Comparison of ENCODE assay signal across 9 cellular contexts in genomic region chr4:26288308-26288982, GRCh38. TPM values are rescaled to one million over a fixed set of nuclear protein-coding genes. Genes with fewer than 3 reads are reported as not detected.
A peak's percentile ranks its signal among the peaks of the same experiment; 100 is the strongest.
DNase-seq lines count a peak whose midpoint lies in the region; ATAC-seq and TF ChIP-seq lines count a peak whose summit lies in the region.
"Had no signal": no experiment of that assay in that cellular context is flagged by ENCODE, and none has a peak within 500 bp of the region (broad histone marks: within the 10 kb centered on the region; RNA-seq: fewer than 3 reads in every experiment).

No MANE protein-coding gene starts in this region.

- H3K36me3 ChIP-seq in left lung (no peaks in the 10 kb centered on the region), mesendoderm (ENCODE audit: control insufficient read depth, insufficient read depth, low read length) (no peaks in the 10 kb centered on the region)

- DNase-seq in Daoy (ENCODE audit: low read depth) = peak; percentile 73
- peak; percentile 8 for DNase-seq in activated CD4-positive, alpha-beta T cell treated with anti-CD3 and anti-CD28 coated beads, Interleukin-2, amount 10 ng/mL, durations not matched to agents 7 days and 5 days
- peak in 1 of 2 donors; percentile 44 for DNase-seq in left lung
- no peak for DNase-seq in NCI-H2171 (lab: John Stamatoyannopoulos, UW)
- DNase-seq in NCI-H146 (lab: John Stamatoyannopoulos, UW) = no peak
- DNase-seq in mesendoderm = no peak

- TF ChIP-seq CTCF in left lung (IDR thresholded peaks at IDR 0.05) = no peak

- H3K27ac ChIP-seq in left lung = peak overlapping the region; percentile 41 to 92
- H3K27ac ChIP-seq in mesendoderm (ENCODE audit: low read depth, low read length) = no peak overlapping the region

- no peaks in the 10 kb centered on the region for H3K79me1 ChIP-seq in mesendoderm (ENCODE audit: low read length)

- no peak overlapping the region for H4K5ac ChIP-seq in mesendoderm (ENCODE audit: low read length)

- H3K4me2 ChIP-seq in mesendoderm (ENCODE audit: low read length) = no peak overlapping the region

- peaks cover 0 to 22% of the 10 kb centered on the region in 2 donors for H3K4me1 ChIP-seq in left lung
- no peaks in the 10 kb centered on the region for H3K4me1 ChIP-seq in mesendoderm (ENCODE audit: control insufficient read depth, low read depth, low read length)

- H3K4me1 Mint-ChIP-seq in activated CD4-positive, alpha-beta T cell treated with anti-CD3 and anti-CD28 coated beads, Interleukin-2, amount 10 ng/mL, durations not matched to agents 7 days and 5 days = peaks cover 12% of the 10 kb centered on the region

- no CpG with 5 or more reads among the region's 6 CpGs for WGBS in mesendoderm (ENCODE audit: extremely low coverage, insufficient coverage, low lambda C conversion rate)

- H2AK5ac ChIP-seq in mesendoderm (ENCODE audit: low read length) = no peak overlapping the region

- CTCF ChIA-PET in activated CD4-positive, alpha-beta T cell treated with anti-CD3 and anti-CD28 coated beads, Interleukin-2, amount 10 ng/mL, durations not matched to agents 7 days and 5 days (lab: Charles Lee) = interaction anchor here (0.6 to 1.5 kb wide), 4 partner anchors 9 to 529 kb away, joined by 3 to 5 read pairs (median 3); no protein-coding TSS in a partner anchor

- no peak overlapping the region for H3K18ac ChIP-seq in mesendoderm (ENCODE audit: low read length)

- peak overlapping the region; percentile 3 for H3K27ac Mint-ChIP-seq in activated CD4-positive, alpha-beta T cell treated with anti-CD3 and anti-CD28 coated beads, Interleukin-2, amount 10 ng/mL, durations not matched to agents 7 days and 5 days

- no peak overlapping the region for H4K8ac ChIP-seq in mesendoderm (ENCODE audit: low read depth, low read length)

- no peaks in the 10 kb centered on the region for H3K79me2 ChIP-seq in mesendoderm (ENCODE audit: control insufficient read depth, insufficient read depth, low read length)

- H2BK15ac ChIP-seq in mesendoderm (replicated peaks; ENCODE audit: low read depth) = no peak overlapping the region

- no peaks in the 10 kb centered on the region for H3K36me3 Mint-ChIP-seq in activated CD4-positive, alpha-beta T cell treated with anti-CD3 and anti-CD28 coated beads, Interleukin-2, amount 10 ng/mL, durations not matched to agents 7 days and 5 days (ENCODE audit: low read depth)

- H3K9me3 ChIP-seq in left lung = no peaks in the 10 kb centered on the region

- intact Hi-C loops in left lung (cut with DNase I) = no loop called here

- no peaks in the 10 kb centered on the region for H3K9me3 Mint-ChIP-seq in activated CD4-positive, alpha-beta T cell treated with anti-CD3 and anti-CD28 coated beads, Interleukin-2, amount 10 ng/mL, durations not matched to agents 7 days and 5 days

- no peaks in the 10 kb centered on the region for H3K27me3 Mint-ChIP-seq in activated CD4-positive, alpha-beta T cell treated with anti-CD3 and anti-CD28 coated beads, Interleukin-2, amount 10 ng/mL, durations not matched to agents 7 days and 5 days

- H3K23ac ChIP-seq in mesendoderm (ENCODE audit: low read length) = no peak overlapping the region

- H3K27me3 ChIP-seq in left lung (no peaks in the 10 kb centered on the region), mesendoderm (ENCODE audit: insufficient read depth, low read length, poor library complexity) (no peaks in the 10 kb centered on the region)

- H3K56ac ChIP-seq in mesendoderm (ENCODE audit: low read length) = no peak overlapping the region

- POLR2A ChIA-PET in activated CD4-positive, alpha-beta T cell treated with anti-CD3 and anti-CD28 coated beads, Interleukin-2, amount 10 ng/mL, durations not matched to agents 7 days and 5 days (lab: Charles Lee) = no interaction called here

- H3K9ac ChIP-seq in mesendoderm (ENCODE audit: low read length) = no peak overlapping the region

- no peak overlapping the region for H3K4ac ChIP-seq in mesendoderm (ENCODE audit: low read depth, low read length)

- H3K4me3 Mint-ChIP-seq in activated CD4-positive, alpha-beta T cell treated with anti-CD3 and anti-CD28 coated beads, Interleukin-2, amount 10 ng/mL, durations not matched to agents 7 days and 5 days = no peak overlapping the region

- no peak overlapping the region for H2BK5ac ChIP-seq in mesendoderm (ENCODE audit: low read length)

- ATAC-seq in GM19351 (IDR thresholded peaks at IDR 0.05; ENCODE audit: unreplicated experiment) (peak; percentile 71), HG03175 (IDR thresholded peaks at IDR 0.05; ENCODE audit: unreplicated experiment) (peak; percentile 85), left lung (peak; percentile 85)
- ATAC-seq: K562 had no signal

- H3K4me3 ChIP-seq in left lung (no peak overlapping the region), mesendoderm (ENCODE audit: low read length) (no peak overlapping the region)
- H3K4me3 ChIP-seq: K562 had no signal

- no peak overlapping the region for H2BK120ac ChIP-seq in mesendoderm (ENCODE audit: low read depth, low read length)

RNA-seq across cellular contexts. Expression of gene RBPJ, which starts 32.4 kb away (rescaled TPM):
- total RNA-seq in Daoy (2014; rRNA removed; shearing (Covaris generic)) = 33.9 and 78.3 TPM in 2 replicates
- 10 to 100 TPM; 66.4 to 74.9 TPM for total RNA-seq in activated CD4-positive, alpha-beta T cell treated with anti-CD3 and anti-CD28 coated beads, Interleukin-2, amount 10 ng/mL, durations not matched to agents 7 days and 5 days
- 100 to 1,000 TPM in 1 of 2 donors, 10 to 100 TPM in 1; 88.6 to 127 TPM for total RNA-seq in left lung
- polyA plus RNA-seq in mesendoderm (2013, experiment 1 of 2) = 77.2 TPM
- 77.5 TPM for polyA plus RNA-seq in mesendoderm (2013, experiment 2 of 2)

Comparison
In these comparisons a context has a peak if more than half of its experiments do, and no peak if none do; other contexts are left out.
1. DNase-seq: peak in Daoy (single experiment) and activated CD4-positive, alpha-beta T cell treated with anti-CD3 and anti-CD28 coated beads, Interleukin-2, amount 10 ng/mL, durations not matched to agents 7 days and 5 days (single experiment); none in NCI-H2171 (single experiment), NCI-H146 (single experiment) and mesendoderm (single experiment).
2. Peak in every context shown above with its lines, with median percentiles within 50 percentile points of each other: ATAC-seq.